Comparison of ENCODE assay signal across 9 cellular contexts in the genomic region with DNA sequence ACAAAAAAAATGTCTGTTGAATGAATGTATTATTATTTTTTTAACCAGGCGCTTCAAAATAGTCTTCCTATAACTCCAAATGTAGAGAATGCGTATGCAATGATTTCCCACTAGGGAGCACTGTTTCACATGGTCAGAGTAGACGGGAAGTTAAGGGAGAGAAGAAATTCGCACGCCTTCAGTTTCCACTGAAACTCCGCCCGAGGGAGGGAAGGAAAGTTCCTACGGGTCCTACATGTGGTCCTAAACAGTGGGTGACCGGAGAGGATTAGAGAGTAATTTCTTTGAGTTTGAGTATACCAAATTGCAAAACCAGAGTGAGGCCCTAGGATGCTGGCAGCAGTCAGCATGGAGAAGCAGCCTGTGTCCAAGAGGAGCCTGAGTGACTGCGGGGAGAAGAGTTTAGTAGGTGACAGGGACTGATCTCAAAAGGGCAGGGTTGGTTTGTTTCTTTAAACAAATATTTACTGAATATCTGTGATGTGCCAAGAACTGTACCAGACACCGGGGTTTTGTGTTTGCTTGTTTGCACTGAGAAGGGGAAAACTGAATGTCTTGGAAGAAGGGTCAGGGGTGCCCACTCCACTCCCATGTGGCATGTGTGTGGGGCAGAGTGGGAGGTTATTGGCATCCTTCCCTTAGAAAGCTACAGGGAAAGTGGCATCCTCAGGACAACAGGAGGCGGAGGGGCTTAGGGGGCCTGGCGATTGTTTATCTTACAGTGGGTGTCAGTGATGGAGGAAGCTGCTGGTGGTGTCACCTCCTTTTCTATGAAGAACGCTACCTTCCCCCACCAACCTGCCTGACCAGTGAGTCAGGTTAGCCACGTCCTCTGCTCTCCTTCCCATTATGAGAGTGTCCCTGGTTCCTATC. TPM values are rescaled to one million over a fixed set of nuclear protein-coding genes. Genes with fewer than 3 reads are reported as not detected.
DNase-seq lines count a peak whose midpoint lies in the region; ATAC-seq and TF ChIP-seq lines count a peak whose summit lies in the region.
"Had no signal": no experiment of that assay in that cellular context is flagged by ENCODE, and none has a peak within 500 bp of the region (broad histone marks: within the 10 kb centered on the region; RNA-seq: fewer than 3 reads in every experiment).

No MANE protein-coding gene starts in this region.

- peak; percentile 80 to 91 for ATAC-seq in upper lobe of left lung (ENCODE audit: low FRiP score in 2 of 2)

- TF ChIP-seq EP300 in upper lobe of left lung (IDR thresholded peaks at IDR 0.05) = no peak

- no peak overlapping the region for H3K9ac ChIP-seq in mammary epithelial cell (ENCODE audit: insufficient read depth, low read length)

- no peaks in the 10 kb centered on the region for H3K79me2 ChIP-seq in PC-9 (ENCODE audit: low read depth)
- H3K79me2 ChIP-seq in mammary epithelial cell (ENCODE audit: insufficient read depth, low read length) = no peaks in the 10 kb centered on the region

- H2AFZ ChIP-seq in PC-9 (no peak overlapping the region), mammary epithelial cell (ENCODE audit: low read depth, low read length) (peak overlapping the region; percentile 49)

- peak; percentile 53 for DNase-seq in AG08396 (ENCODE audit: low spot score)
- peak in 1 of 2 experiments; percentile 65 for DNase-seq in PC-9
- peak; percentile 60 for DNase-seq in mammary epithelial cell
- DNase-seq in kidney tubule cell (ENCODE audit: low spot score) = peak; percentile 58
- no peak for DNase-seq in upper lobe of left lung
- DNase-seq in KG1 (lab: John Stamatoyannopoulos, UW) = no peak
- DNase-seq in GOT3 (lab: John Stamatoyannopoulos, UW) = no peak

- no peaks in the 10 kb centered on the region for H3K9me3 ChIP-seq in PC-9 (ENCODE audit: insufficient read depth, low read depth)
- H3K9me3 ChIP-seq in mammary epithelial cell (replicated peaks; ENCODE audit: insufficient read depth, low read length) = no peaks in the 10 kb centered on the region
- no peaks in the 10 kb centered on the region for H3K9me3 ChIP-seq in upper lobe of left lung

- no peak for TF ChIP-seq POLR2A in upper lobe of left lung (IDR thresholded peaks at IDR 0.05)

- intact Hi-C loops in PC-9 (cut with micrococcal nuclease; ENCODE audit: unreplicated experiment) = no loop called here
- intact Hi-C loops in mammary epithelial cell (cut with micrococcal nuclease) = no loop called here

- peak overlapping the region; percentile 8; the same call in 1 of the 2 replicates for H3K4me3 ChIP-seq in PC-9
- H3K4me3 ChIP-seq in mammary epithelial cell (replicated peaks in 1 of 3; ENCODE audit: insufficient read depth in 1 of 3, low read depth in 2 of 3, low read length in 3 of 3) = no peak overlapping the region
- peak overlapping the region in 2 of 4 donors; percentile 20 to 21 for H3K4me3 ChIP-seq in upper lobe of left lung

- dilution Hi-C loops in mammary epithelial cell (cut with HindIII; ENCODE audit: low sequenced_read_pairs) = no loop called here

- H3K36me3 ChIP-seq in PC-9 (ENCODE audit: low read depth) (no peaks in the 10 kb centered on the region), mammary epithelial cell (ENCODE audit: insufficient read depth, low read length) (no peaks in the 10 kb centered on the region), upper lobe of left lung (no peaks in the 10 kb centered on the region)

- no peaks in the 10 kb centered on the region for H3K27me3 ChIP-seq in PC-9 (ENCODE audit: insufficient read depth, low read depth)
- no peaks in the 10 kb centered on the region for H3K27me3 ChIP-seq in mammary epithelial cell (ENCODE audit: insufficient read depth, low read length)
- H3K27me3 ChIP-seq in upper lobe of left lung = no peaks in the 10 kb centered on the region

- BruUV-seq in PC-9 (replicated peaks; lab: Mats Ljungman, UMichigan) = no TSS peak
- BruUV-seq in mammary epithelial cell (replicated peaks; lab: Mats Ljungman, UMichigan) = no TSS peak

- H3K4me1 ChIP-seq in PC-9 (replicated peaks; ENCODE audit: insufficient read depth) (peaks cover 56% of the 10 kb centered on the region), mammary epithelial cell (ENCODE audit: insufficient read depth, low read length) (peaks cover 20% of the 10 kb centered on the region), upper lobe of left lung (peaks cover 4 to 11% (median 8%) of the 10 kb centered on the region in 4 donors)

- CTCF ChIA-PET in PC-9 (lab: Charles Lee) = no interaction called here
- CTCF ChIA-PET in mammary epithelial cell (lab: Charles Lee; ENCODE audit: low non-redundant PET) = no interaction called here

- peak; percentile 65 for TF ChIP-seq CTCF in GM12873 (IDR thresholded peaks at IDR 0.05; ENCODE audit: insufficient read depth, low read depth, low read length, missing control alignments)
- peak; percentile 59 for TF ChIP-seq CTCF in PC-9 (conservative IDR thresholded peaks at IDR 0.05)
- TF ChIP-seq CTCF in mammary epithelial cell (conservative IDR thresholded peaks at IDR 0.05 in 1 of 2, IDR thresholded peaks at IDR 0.05 in 1 of 2; ENCODE audit: extremely low read depth in 1 of 2, insufficient read depth in 1 of 2, low read depth in 1 of 2, low read length in 2 of 2) = peak; percentile 46 to 49
- TF ChIP-seq CTCF in upper lobe of left lung (IDR thresholded peaks at IDR 0.05) = peak in 5 of 6 experiments; percentile 49 to 71 (median 55)

- WGBS in mammary epithelial cell (ENCODE audit: low coverage, missing lambda C conversion rate) = 66% methylated on average over 15 of the region's 15 CpGs
- 29 to 40% methylated on average over 15 of the region's 15 CpGs for WGBS in upper lobe of left lung, 2 donors

- in situ Hi-C loops in mammary epithelial cell (cut with MboI; ENCODE audit: low sequenced_read_pairs in 2 of 2) = no loop called here

- no peaks in the 10 kb centered on the region for H3K9me2 ChIP-seq in PC-9 (ENCODE audit: insufficient read depth)

- H4K20me1 ChIP-seq in PC-9 (ENCODE audit: insufficient read depth) (no peaks in the 10 kb centered on the region), mammary epithelial cell (ENCODE audit: insufficient read depth, low read length) (no peaks in the 10 kb centered on the region)

- H3F3A ChIP-seq in PC-9 (ENCODE audit: insufficient read depth, low read depth) = peaks cover 24% of the 10 kb centered on the region

- POLR2A ChIA-PET in PC-9 (lab: Charles Lee; ENCODE audit: unreplicated experiment) = no interaction called here

- H3K4me2 ChIP-seq in PC-9 = peak overlapping the region; percentile 64
- H3K4me2 ChIP-seq in mammary epithelial cell (ENCODE audit: insufficient read depth, low read depth, low read length) = no peak overlapping the region

- H3K27ac ChIP-seq in PC-9 (peak overlapping the region; percentile 85), mammary epithelial cell (ENCODE audit: insufficient read depth, low read depth, low read length) (peak overlapping the region; percentile 61), upper lobe of left lung (peak overlapping the region in 1 of 4 donors; percentile 37)

RNA-seq across cellular contexts. Expression of a gene that starts 22.8 kb away (rescaled TPM):
- total RNA-seq in PC-9 (2021) (not detected in 2 replicates), mammary epithelial cell (not detected), upper lobe of left lung (not detected)
- not detected for polyA plus RNA-seq in mammary epithelial cell
- polyA minus RNA-seq in mammary epithelial cell = under 0.01 TPM
- polyA plus RNA-seq: neural cell had no signal

RNA-seq across cellular contexts. Expression of a gene that starts 31.4 kb away (rescaled TPM):
- total RNA-seq in PC-9 (2021) (103 and 119 TPM in 2 replicates), mammary epithelial cell (10 to 100 TPM in 1 of 2 donors, 1 to 10 TPM in 1; 1.0 to 29.8 TPM), upper lobe of left lung (1 to 10 TPM in 5 of 6 donors, not detected in 1; 1.5 to 2.7 (median 2.6) TPM)
- 38.0 TPM for polyA plus RNA-seq in mammary epithelial cell
- 26.3 TPM for polyA minus RNA-seq in mammary epithelial cell

RNA-seq across cellular contexts. Expression of a gene that starts 33.7 kb away (rescaled TPM):
- total RNA-seq in PC-9 (2021) (16.3 and 16.9 TPM in 2 replicates), mammary epithelial cell (1 to 10 TPM in 1 of 2 donors, not detected in 1; 1.5 TPM), upper lobe of left lung (10 to 100 TPM in 4 of 6 donors, 1 to 10 TPM in 2; 4.6 to 29.3 (median 13.0) TPM)
- 0.51 TPM for polyA plus RNA-seq in mammary epithelial cell
- polyA minus RNA-seq in mammary epithelial cell = not detected

RNA-seq across cellular contexts. Expression of a gene that starts 33.9 kb away (rescaled TPM):
- 33.2 and 36.1 TPM in 2 replicates for total RNA-seq in PC-9 (2021)
- total RNA-seq in mammary epithelial cell = 1 to 10 TPM; 9.3 to 9.7 TPM
- 13.0 TPM for polyA plus RNA-seq in mammary epithelial cell
- 2.2 TPM for polyA minus RNA-seq in mammary epithelial cell
- total RNA-seq in upper lobe of left lung = 10 to 100 TPM; 10.7 to 46.1 (median 19.7) TPM

Comparison
In these comparisons a context has a peak if more than half of its experiments do, and no peak if none do; other contexts are left out.
1. DNase-seq: peak in AG08396 (single experiment), mammary epithelial cell (single experiment) and kidney tubule cell (single experiment); none in upper lobe of left lung (0 of 2), KG1 (single experiment) and GOT3 (single experiment).
2. Peak in every context shown above with its lines, with median percentiles within 50 percentile points of each other: CTCF ChIP-seq.